1 cellular context compared by ENCODE assay signal in genomic region chr2:189783927-189784867, GRCh38.
TF ChIP-seq lines count a peak whose summit lies in the region.

Gene ORMDL1, minus strand, starts transcription at chr2:189784339. Its CDS starts 1,744 bp downstream, at chr2:189782595.
Gene PMS1, plus strand, starts transcription at chr2:189784450. Its CDS starts 7,360 bp downstream, at chr2:189791810.

TF ChIP-seq in HepG2, 621 proteins besides CTCF, POLR2A, EP300 and RAD21 (continued from another document and continues in another):
- TF ChIP-seq GMEB1 (CRISPR knock-in tag; IDR thresholded peaks at IDR 0.05; ENCODE audit: borderline replicate concordance) = peak; percentile 99
- TF ChIP-seq JUNB (CRISPR knock-in tag; IDR thresholded peaks at IDR 0.05; ENCODE audit: borderline replicate concordance) = no peak
- peak; percentile 84 for TF ChIP-seq E2F5 (CRISPR knock-in tag; conservative IDR thresholded peaks at IDR 0.05)
- TF ChIP-seq AFF4 (CRISPR knock-in tag; IDR thresholded peaks at IDR 0.05) = peak; percentile 39; the same call in 1 of the 2 replicates
- peak; percentile 58; the same call in 1 of the 2 replicates for TF ChIP-seq ZBTB33 (CRISPR knock-in tag; IDR thresholded peaks at IDR 0.05)
- peak; percentile 89 for TF ChIP-seq ZSCAN25 (CRISPR knock-in tag; IDR thresholded peaks at IDR 0.05)
- peak; percentile 88; the same call in 1 of the 2 replicates for TF ChIP-seq MED13 (CRISPR knock-in tag; IDR thresholded peaks at IDR 0.05)
- peak; percentile 86 for TF ChIP-seq HIC2 (CRISPR knock-in tag; IDR thresholded peaks at IDR 0.05; ENCODE audit: low read depth)
- peak in 1 of 2 experiments; percentile 68; a peak in 2 of 4 replicates for TF ChIP-seq ATF4 (CRISPR knock-in tag; IDR thresholded peaks at IDR 0.05)
- TF ChIP-seq CBX5 (CRISPR knock-in tag; IDR thresholded peaks at IDR 0.05; ENCODE audit: borderline replicate concordance) = 0 out of 2 replicates have a peak, but pooled peaks have one; percentile 42
- peak; percentile 94 for TF ChIP-seq ZNF709 (CRISPR knock-in tag; IDR thresholded peaks at IDR 0.05)
- TF ChIP-seq ZSCAN29 (CRISPR knock-in tag; conservative IDR thresholded peaks at IDR 0.05) = peak; percentile 92
- 0 out of 2 replicates have a peak, but pooled peaks have one; percentile 32 for TF ChIP-seq MIER2 (CRISPR knock-in tag; IDR thresholded peaks at IDR 0.05)
- peak; percentile 95; the same call in 1 of the 2 replicates for TF ChIP-seq ZNF383 (CRISPR knock-in tag; IDR thresholded peaks at IDR 0.05; ENCODE audit: borderline replicate concordance)
- peak; percentile 98 for TF ChIP-seq DMAP1 (CRISPR knock-in tag; IDR thresholded peaks at IDR 0.05)
- peak; percentile 47; the same call in 1 of the 2 replicates for TF ChIP-seq ZNF34 (CRISPR knock-in tag; IDR thresholded peaks at IDR 0.05; ENCODE audit: borderline replicate concordance)
- TF ChIP-seq HBP1 (CRISPR knock-in tag; IDR thresholded peaks at IDR 0.05; ENCODE audit: low read depth) = peak; percentile 95
- no peak; the same call in 1 of the 2 replicates for TF ChIP-seq HOMEZ (CRISPR knock-in tag; IDR thresholded peaks at IDR 0.05; ENCODE audit: low read depth)
- no peak for TF ChIP-seq ATF7 (IDR thresholded peaks at IDR 0.05)
- peak; percentile 83 for TF ChIP-seq ATF7 (CRISPR knock-in tag; IDR thresholded peaks at IDR 0.05)
- TF ChIP-seq ZC3H4 (CRISPR knock-in tag; IDR thresholded peaks at IDR 0.05; ENCODE audit: borderline replicate concordance) = peak; percentile 47; the same call in 1 of the 2 replicates
- no peak for TF ChIP-seq ZNF3 (CRISPR knock-in tag; IDR thresholded peaks at IDR 0.05)
- peak; percentile 18; the same call in 1 of the 2 replicates for TF ChIP-seq ZBTB2 (CRISPR knock-in tag; IDR thresholded peaks at IDR 0.05; ENCODE audit: low read depth)
- TF ChIP-seq MYPOP (CRISPR knock-in tag; IDR thresholded peaks at IDR 0.05) = peak; percentile 98
- TF ChIP-seq ZNF496 (CRISPR knock-in tag; IDR thresholded peaks at IDR 0.05; ENCODE audit: insufficient replicate concordance) = no peak
- peak; percentile 75; the same call in 1 of the 2 replicates for TF ChIP-seq RORA (CRISPR knock-in tag; IDR thresholded peaks at IDR 0.05)
- no peak; the same call in 1 of the 2 replicates for TF ChIP-seq XBP1 (CRISPR knock-in tag; IDR thresholded peaks at IDR 0.05)
- TF ChIP-seq MTA1 (CRISPR knock-in tag; IDR thresholded peaks at IDR 0.05; ENCODE audit: borderline replicate concordance) = peak; percentile 97; the same call in 1 of the 2 replicates
- TF ChIP-seq ARNT2 (CRISPR knock-in tag; IDR thresholded peaks at IDR 0.05; ENCODE audit: low read depth) = peak; percentile 76
- no peak for TF ChIP-seq ATM (IDR thresholded peaks at IDR 0.05; ENCODE audit: borderline replicate concordance)
- TF ChIP-seq SOX13 (IDR thresholded peaks at IDR 0.05) = peak; percentile 48; the same call in 1 of the 2 replicates
- TF ChIP-seq SOX13 (CRISPR knock-in tag; conservative IDR thresholded peaks at IDR 0.05 in 1 of 2, IDR thresholded peaks at IDR 0.05 in 1 of 2) = no peak; a peak in 2 of 4 replicates
- TF ChIP-seq ZNF562 (CRISPR knock-in tag; IDR thresholded peaks at IDR 0.05; ENCODE audit: borderline replicate concordance) = no peak; the same call in 1 of the 2 replicates
- TF ChIP-seq ZNF687 (CRISPR knock-in tag; IDR thresholded peaks at IDR 0.05) = peak; percentile 99
